In the genomic region with DNA sequence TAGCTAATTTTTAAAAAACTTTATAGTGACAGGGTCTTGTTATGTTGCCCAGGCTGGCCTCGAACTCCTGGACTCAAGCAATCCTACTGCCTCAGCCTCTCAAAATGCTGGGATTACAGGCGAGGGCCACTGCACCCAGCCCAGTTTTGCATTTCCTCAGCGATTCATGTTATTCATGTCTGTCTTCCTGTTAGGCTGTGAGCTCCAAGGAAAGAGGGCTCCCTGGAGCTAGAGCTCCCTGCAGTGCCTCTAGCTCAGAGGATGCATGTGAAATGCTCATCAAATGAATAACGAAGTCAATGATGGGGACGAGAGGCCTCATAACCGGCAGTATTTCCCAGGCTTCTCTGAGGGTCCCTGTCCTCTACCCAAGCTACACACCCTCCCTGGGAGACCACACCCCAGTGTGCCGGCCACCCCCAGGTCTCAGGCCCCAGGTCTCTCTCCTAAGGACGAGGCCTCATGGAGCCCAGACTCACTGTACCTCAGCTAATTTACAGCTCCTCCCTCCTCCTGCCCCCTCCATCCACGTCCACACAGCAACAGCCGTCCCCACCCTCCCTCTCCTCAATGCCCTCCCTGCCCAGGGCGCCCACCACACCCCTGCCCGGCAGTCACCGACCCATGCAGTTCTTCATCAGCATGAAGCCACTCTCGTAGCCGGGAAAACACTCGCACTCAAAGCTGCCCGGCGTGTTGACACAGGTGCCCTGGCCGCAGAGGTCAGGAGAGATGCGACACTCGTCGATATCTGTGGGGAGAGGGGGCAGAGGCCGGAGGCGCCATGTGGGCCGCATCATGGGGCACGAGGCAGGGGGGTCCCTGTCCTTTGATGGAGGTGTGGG, we compare ENCODE assay signal across 22 cellular contexts. TPM values are rescaled to one million over a fixed set of nuclear protein-coding genes. Genes with fewer than 3 reads are reported as not detected.
DNase-seq lines count a peak whose midpoint lies in the region; TF ChIP-seq lines count a peak whose summit lies in the region.
"Had no signal": no experiment of that assay in that cellular context is flagged by ENCODE, and none has a peak within 500 bp of the region (broad histone marks: within the 10 kb centered on the region; RNA-seq: fewer than 3 reads in every experiment).

No MANE protein-coding gene starts in this region.

- in situ Hi-C loops in HAP-1 (cut with MboI; ENCODE audit: low sequenced_read_pairs): no loop called here

- no peak overlapping the region for H2BK15ac ChIP-seq in neuronal stem cell (ENCODE audit: low read length)

- H3K79me1 ChIP-seq in neuronal stem cell (ENCODE audit: low read depth, low read length): no peaks in the 10 kb centered on the region

- no peak overlapping the region for H2BK120ac ChIP-seq in neuronal stem cell (ENCODE audit: low read depth, low read length)

- H3K9me3 ChIP-seq in HUES64 (ENCODE audit: insufficient read depth, low read depth, low read length) (no peaks in the 10 kb centered on the region), neuronal stem cell (replicated peaks in 1 of 2; ENCODE audit: control insufficient read depth in 2 of 2, insufficient read depth in 1 of 2, low read depth in 1 of 2, low read length in 2 of 2) (peaks cover 0 to 3% of the 10 kb centered on the region in 2 donors), HAP-1 (no peaks in the 10 kb centered on the region), uterus (no peaks in the 10 kb centered on the region)
- H3K9me3 ChIP-seq: BE2C, Peyer's patch had no signal

- no peak overlapping the region for H4K91ac ChIP-seq in neuronal stem cell (ENCODE audit: low read depth, low read length, poor library complexity)

- 54% methylated on average over 26 of the region's 26 CpGs for WGBS in HUES64
- WGBS in neuronal stem cell (ENCODE audit: extremely low coverage in 2 of 2, insufficient read length in 2 of 2, insufficient replicate concordance in 1 of 2), 2 donors: no CpG with 5 or more reads among the region's 26 CpGs

- H3K4ac ChIP-seq in neuronal stem cell (ENCODE audit: low read length): no peak overlapping the region

- H3K14ac ChIP-seq in neuronal stem cell (ENCODE audit: low read length): no peak overlapping the region

- no peak overlapping the region for H3K4me2 ChIP-seq in neuronal stem cell (ENCODE audit: insufficient read depth, low read length, poor library complexity, severe bottlenecking)

- H3K27ac ChIP-seq in HUES64 (ENCODE audit: low read depth, low read length) (peak overlapping the region; percentile 75), neuronal stem cell (replicated peaks; ENCODE audit: low read length) (no peak overlapping the region), uterus (no peak overlapping the region)
- H3K27ac ChIP-seq: Peyer's patch had no signal

- DNase-seq in NCI-H748 (lab: John Stamatoyannopoulos, UW; ENCODE audit: unreplicated experiment): peak; percentile 9
- no peak for DNase-seq in NCI-H748 treated with DMSO at 0.1 percent for 48 hours (lab: John Stamatoyannopoulos, UW)
- DNase-seq in iPS DF 4.7 (ENCODE audit: extremely low read depth, low spot score): peak; percentile 71
- DNase-seq in neuronal stem cell (ENCODE audit: low spot score): no peak
- no peak for DNase-seq in HAP-1 (ENCODE audit: low spot score in 2 of 2)
- DNase-seq in uterus: no peak
- no peak for DNase-seq in amniotic stem cell (lab: John Stamatoyannopoulos, UW)
- DNase-seq: BE2C; CD4-positive, CD25-positive, alpha-beta regulatory T cell; COR-L47; DMS 273 treated with DMSO at 0.1 percent for 48 hours; GF-D8; NCI-H1092 treated with DMSO at 0.1 percent for 48 hours; NCI-H187; NCI-H226; NCI-H524 treated with DMSO at 0.1 percent for 48 hours; Peyer's patch had no signal

- no peak overlapping the region for H2AFZ ChIP-seq in neuronal stem cell (ENCODE audit: low read length)

- intact Hi-C loops in uterus (cut with DNase I; ENCODE audit: low total_unique reads): no loop called here

- no peak overlapping the region for H2BK12ac ChIP-seq in neuronal stem cell (ENCODE audit: low read length)

- peak overlapping the region; percentile 60 for H3K23ac ChIP-seq in neuronal stem cell (ENCODE audit: low read depth, low read length, poor library complexity)

- peaks cover 45% of the 10 kb centered on the region for H3K36me3 ChIP-seq in HUES64 (ENCODE audit: insufficient read depth, low read length)
- peaks cover 3 to 26% of the 10 kb centered on the region in 2 donors for H3K36me3 ChIP-seq in neuronal stem cell (replicated peaks in 1 of 2; ENCODE audit: control insufficient read depth in 2 of 2, insufficient read depth in 2 of 2, low read length in 2 of 2)
- H3K36me3 ChIP-seq in HAP-1 (replicated peaks): no peaks in the 10 kb centered on the region
- no peaks in the 10 kb centered on the region for H3K36me3 ChIP-seq in uterus
- H3K36me3 ChIP-seq: BE2C, Peyer's patch had no signal

- no peak overlapping the region for H2AK5ac ChIP-seq in neuronal stem cell (ENCODE audit: low read depth, low read length)

- no peak for TF ChIP-seq POLR2A in uterus (IDR thresholded peaks at IDR 0.05)

- no peak overlapping the region for H3K4me3 ChIP-seq in HUES64 (ENCODE audit: low read length)
- H3K4me3 ChIP-seq in neuronal stem cell (ENCODE audit: low read length in 2 of 2): peak overlapping the region in 1 of 2 donors; percentile 61
- H3K4me3 ChIP-seq in HAP-1: no peak overlapping the region
- no peak overlapping the region for H3K4me3 ChIP-seq in uterus
- H3K4me3 ChIP-seq: K562, Peyer's patch had no signal

- no peaks in the 10 kb centered on the region for H3K27me3 ChIP-seq in HUES64 (ENCODE audit: insufficient read depth, low read length)
- no peaks in the 10 kb centered on the region for H3K27me3 ChIP-seq in neuronal stem cell (ENCODE audit: control insufficient read depth in 3 of 3, insufficient read depth in 3 of 3, low read depth in 1 of 3, low read length in 3 of 3)
- H3K27me3 ChIP-seq in HAP-1 (ENCODE audit: low read depth): no peaks in the 10 kb centered on the region
- H3K27me3 ChIP-seq in uterus: no peaks in the 10 kb centered on the region
- H3K27me3 ChIP-seq: Peyer's patch had no signal

- H3K4me1 ChIP-seq in HUES64 (ENCODE audit: insufficient read depth, low read length): no peaks in the 10 kb centered on the region; the same call in 1 of the 2 replicates
- H3K4me1 ChIP-seq in neuronal stem cell (ENCODE audit: control insufficient read depth in 2 of 2, insufficient read depth in 1 of 2, low read depth in 1 of 2, low read length in 2 of 2): peaks cover 0 to 1% of the 10 kb centered on the region in 2 donors
- no peaks in the 10 kb centered on the region for H3K4me1 ChIP-seq in HAP-1
- no peaks in the 10 kb centered on the region for H3K4me1 ChIP-seq in uterus
- H3K4me1 ChIP-seq: BE2C, Peyer's patch had no signal

- H2BK5ac ChIP-seq in neuronal stem cell (ENCODE audit: low read length): no peak overlapping the region

- no peak overlapping the region for H3K18ac ChIP-seq in neuronal stem cell (ENCODE audit: low read length)

- H3K9ac ChIP-seq in HUES64 (ENCODE audit: low read depth, low read length): peak overlapping the region; percentile 7; the same call in 1 of the 2 replicates
- peak overlapping the region; percentile 50 for H3K9ac ChIP-seq in neuronal stem cell (ENCODE audit: low read depth, low read length, poor library complexity)

- H4K8ac ChIP-seq in neuronal stem cell (ENCODE audit: low read depth, low read length): no peak overlapping the region

- TF ChIP-seq CTCF in uterus (IDR thresholded peaks at IDR 0.05): no peak

RNA-seq across cellular contexts. Expression of gene FBN3, which starts 28.5 kb away (rescaled TPM):
- polyA plus RNA-seq in HUES64 (2013, experiment 1 of 2): 14.8 TPM
- polyA plus RNA-seq in HUES64 (2013, experiment 2 of 2): 16.2 TPM
- polyA plus RNA-seq in neuronal stem cell (2013, experiment 1 of 2): 10.0 TPM
- polyA plus RNA-seq in neuronal stem cell (2013, experiment 2 of 2): 11.3 TPM
- 10 to 100 TPM in 1 of 4 donors, under 1 TPM in 1, not detected in 2; 0.06 to 32.8 TPM for total RNA-seq in uterus
- total RNA-seq: Daoy, Right ventricle myocardium inferior, SK-MEL-5 had no signal
- polyA plus RNA-seq: CD4-positive, CD25-positive, alpha-beta regulatory T cell had no signal

Comparison
In these comparisons a context has a peak if more than half of its experiments do, and no peak if none do; other contexts are left out.
1. DNase-seq: peak in NCI-H748 (single experiment) and iPS DF 4.7 (single experiment); none in NCI-H748 treated with DMSO at 0.1 percent for 48 hours (single experiment), neuronal stem cell (single experiment), HAP-1 (0 of 2), uterus (0 of 2) and amniotic stem cell (single experiment).